Comparison of ENCODE assay signal across 1 cellular context in genomic region chr11:102192349-102193066, GRCh38.
TF ChIP-seq lines count a peak whose summit lies in the region.

No MANE protein-coding gene starts in this region.

TF ChIP-seq in HepG2, 621 proteins besides CTCF, POLR2A, EP300 and RAD21 (continued from another document and continues in another):
- TF ChIP-seq ZKSCAN8 (CRISPR knock-in tag; IDR thresholded peaks at IDR 0.05; ENCODE audit: borderline replicate concordance), result peak; percentile 48; the same call in 1 of the 2 replicates
- TF ChIP-seq NFATC3 (CRISPR knock-in tag; IDR thresholded peaks at IDR 0.05), result no peak
- TF ChIP-seq HOXD1 (CRISPR knock-in tag; IDR thresholded peaks at IDR 0.05), result peak; percentile 27; the same call in 1 of the 2 replicates
- no peak for TF ChIP-seq PHB2 (IDR thresholded peaks at IDR 0.05; ENCODE audit: partially characterized antibody)
- no peak for TF ChIP-seq SMARCE1 (IDR thresholded peaks at IDR 0.05; ENCODE audit: borderline replicate concordance)
- TF ChIP-seq, protein P1, sequence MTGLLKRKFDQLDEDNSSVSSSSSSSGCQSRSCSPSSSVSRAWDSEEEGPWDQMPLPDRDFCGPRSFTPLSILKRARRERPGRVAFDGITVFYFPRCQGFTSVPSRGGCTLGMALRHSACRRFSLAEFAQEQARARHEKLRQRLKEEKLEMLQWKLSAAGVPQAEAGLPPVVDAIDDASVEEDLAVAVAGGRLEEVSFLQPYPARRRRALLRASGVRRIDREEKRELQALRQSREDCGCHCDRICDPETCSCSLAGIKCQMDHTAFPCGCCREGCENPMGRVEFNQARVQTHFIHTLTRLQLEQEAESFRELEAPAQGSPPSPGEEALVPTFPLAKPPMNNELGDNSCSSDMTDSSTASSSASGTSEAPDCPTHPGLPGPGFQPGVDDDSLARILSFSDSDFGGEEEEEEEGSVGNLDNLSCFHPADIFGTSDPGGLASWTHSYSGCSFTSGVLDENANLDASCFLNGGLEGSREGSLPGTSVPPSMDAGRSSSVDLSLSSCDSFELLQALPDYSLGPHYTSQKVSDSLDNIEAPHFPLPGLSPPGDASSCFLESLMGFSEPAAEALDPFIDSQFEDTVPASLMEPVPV (CRISPR knock-in tag; IDR thresholded peaks at IDR 0.05), result no peak
- TF ChIP-seq ISL2 (CRISPR knock-in tag; IDR thresholded peaks at IDR 0.05), result peak; percentile 100
- TF ChIP-seq HDAC2 (CRISPR knock-in tag; IDR thresholded peaks at IDR 0.05), result peak; percentile 95
- TF ChIP-seq TMF1 (CRISPR knock-in tag; IDR thresholded peaks at IDR 0.05; ENCODE audit: low read depth), result no peak
- TF ChIP-seq PAX8 (CRISPR knock-in tag; IDR thresholded peaks at IDR 0.05; ENCODE audit: borderline replicate concordance), result no peak
- peak; percentile 47; the same call in 1 of the 2 replicates for TF ChIP-seq HNRNPUL1 (IDR thresholded peaks at IDR 0.05; ENCODE audit: low read depth, low read length)
- TF ChIP-seq, protein P2, sequence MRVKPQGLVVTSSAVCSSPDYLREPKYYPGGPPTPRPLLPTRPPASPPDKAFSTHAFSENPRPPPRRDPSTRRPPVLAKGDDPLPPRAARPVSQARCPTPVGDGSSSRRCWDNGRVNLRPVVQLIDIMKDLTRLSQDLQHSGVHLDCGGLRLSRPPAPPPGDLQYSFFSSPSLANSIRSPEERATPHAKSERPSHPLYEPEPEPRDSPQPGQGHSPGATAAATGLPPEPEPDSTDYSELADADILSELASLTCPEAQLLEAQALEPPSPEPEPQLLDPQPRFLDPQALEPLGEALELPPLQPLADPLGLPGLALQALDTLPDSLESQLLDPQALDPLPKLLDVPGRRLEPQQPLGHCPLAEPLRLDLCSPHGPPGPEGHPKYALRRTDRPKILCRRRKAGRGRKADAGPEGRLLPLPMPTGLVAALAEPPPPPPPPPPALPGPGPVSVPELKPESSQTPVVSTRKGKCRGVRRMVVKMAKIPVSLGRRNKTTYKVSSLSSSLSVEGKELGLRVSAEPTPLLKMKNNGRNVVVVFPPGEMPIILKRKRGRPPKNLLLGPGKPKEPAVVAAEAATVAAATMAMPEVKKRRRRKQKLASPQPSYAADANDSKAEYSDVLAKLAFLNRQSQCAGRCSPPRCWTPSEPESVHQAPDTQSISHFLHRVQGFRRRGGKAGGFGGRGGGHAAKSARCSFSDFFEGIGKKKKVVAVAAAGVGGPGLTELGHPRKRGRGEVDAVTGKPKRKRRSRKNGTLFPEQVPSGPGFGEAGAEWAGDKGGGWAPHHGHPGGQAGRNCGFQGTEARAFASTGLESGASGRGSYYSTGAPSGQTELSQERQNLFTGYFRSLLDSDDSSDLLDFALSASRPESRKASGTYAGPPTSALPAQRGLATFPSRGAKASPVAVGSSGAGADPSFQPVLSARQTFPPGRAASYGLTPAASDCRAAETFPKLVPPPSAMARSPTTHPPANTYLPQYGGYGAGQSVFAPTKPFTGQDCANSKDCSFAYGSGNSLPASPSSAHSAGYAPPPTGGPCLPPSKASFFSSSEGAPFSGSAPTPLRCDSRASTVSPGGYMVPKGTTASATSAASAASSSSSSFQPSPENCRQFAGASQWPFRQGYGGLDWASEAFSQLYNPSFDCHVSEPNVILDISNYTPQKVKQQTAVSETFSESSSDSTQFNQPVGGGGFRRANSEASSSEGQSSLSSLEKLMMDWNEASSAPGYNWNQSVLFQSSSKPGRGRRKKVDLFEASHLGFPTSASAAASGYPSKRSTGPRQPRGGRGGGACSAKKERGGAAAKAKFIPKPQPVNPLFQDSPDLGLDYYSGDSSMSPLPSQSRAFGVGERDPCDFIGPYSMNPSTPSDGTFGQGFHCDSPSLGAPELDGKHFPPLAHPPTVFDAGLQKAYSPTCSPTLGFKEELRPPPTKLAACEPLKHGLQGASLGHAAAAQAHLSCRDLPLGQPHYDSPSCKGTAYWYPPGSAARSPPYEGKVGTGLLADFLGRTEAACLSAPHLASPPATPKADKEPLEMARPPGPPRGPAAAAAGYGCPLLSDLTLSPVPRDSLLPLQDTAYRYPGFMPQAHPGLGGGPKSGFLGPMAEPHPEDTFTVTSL (CRISPR knock-in tag; IDR thresholded peaks at IDR 0.05; ENCODE audit: borderline replicate concordance), result peak; percentile 84; the same call in 1 of the 2 replicates
- no peak for TF ChIP-seq ZNF446 (CRISPR knock-in tag; IDR thresholded peaks at IDR 0.05)
- no peak for TF ChIP-seq REXO4 (CRISPR knock-in tag; IDR thresholded peaks at IDR 0.05; ENCODE audit: borderline replicate concordance)
- no peak for TF ChIP-seq ZNF343 (CRISPR knock-in tag; IDR thresholded peaks at IDR 0.05)
- TF ChIP-seq RAD51 (IDR thresholded peaks at IDR 0.05; ENCODE audit: borderline replicate concordance), result no peak
- TF ChIP-seq, protein P3, sequence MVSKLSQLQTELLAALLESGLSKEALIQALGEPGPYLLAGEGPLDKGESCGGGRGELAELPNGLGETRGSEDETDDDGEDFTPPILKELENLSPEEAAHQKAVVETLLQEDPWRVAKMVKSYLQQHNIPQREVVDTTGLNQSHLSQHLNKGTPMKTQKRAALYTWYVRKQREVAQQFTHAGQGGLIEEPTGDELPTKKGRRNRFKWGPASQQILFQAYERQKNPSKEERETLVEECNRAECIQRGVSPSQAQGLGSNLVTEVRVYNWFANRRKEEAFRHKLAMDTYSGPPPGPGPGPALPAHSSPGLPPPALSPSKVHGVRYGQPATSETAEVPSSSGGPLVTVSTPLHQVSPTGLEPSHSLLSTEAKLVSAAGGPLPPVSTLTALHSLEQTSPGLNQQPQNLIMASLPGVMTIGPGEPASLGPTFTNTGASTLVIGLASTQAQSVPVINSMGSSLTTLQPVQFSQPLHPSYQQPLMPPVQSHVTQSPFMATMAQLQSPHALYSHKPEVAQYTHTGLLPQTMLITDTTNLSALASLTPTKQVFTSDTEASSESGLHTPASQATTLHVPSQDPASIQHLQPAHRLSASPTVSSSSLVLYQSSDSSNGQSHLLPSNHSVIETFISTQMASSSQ (IDR thresholded peaks at IDR 0.05; ENCODE audit: low read depth), result peak; percentile 86
- TF ChIP-seq, protein P3 (CRISPR knock-in tag; IDR thresholded peaks at IDR 0.05; ENCODE audit: borderline replicate concordance), result peak; percentile 92; the same call in 1 of the 2 replicates
- no peak for TF ChIP-seq ZNF136 (CRISPR knock-in tag; IDR thresholded peaks at IDR 0.05; ENCODE audit: low read depth)
- TF ChIP-seq, protein P4, sequence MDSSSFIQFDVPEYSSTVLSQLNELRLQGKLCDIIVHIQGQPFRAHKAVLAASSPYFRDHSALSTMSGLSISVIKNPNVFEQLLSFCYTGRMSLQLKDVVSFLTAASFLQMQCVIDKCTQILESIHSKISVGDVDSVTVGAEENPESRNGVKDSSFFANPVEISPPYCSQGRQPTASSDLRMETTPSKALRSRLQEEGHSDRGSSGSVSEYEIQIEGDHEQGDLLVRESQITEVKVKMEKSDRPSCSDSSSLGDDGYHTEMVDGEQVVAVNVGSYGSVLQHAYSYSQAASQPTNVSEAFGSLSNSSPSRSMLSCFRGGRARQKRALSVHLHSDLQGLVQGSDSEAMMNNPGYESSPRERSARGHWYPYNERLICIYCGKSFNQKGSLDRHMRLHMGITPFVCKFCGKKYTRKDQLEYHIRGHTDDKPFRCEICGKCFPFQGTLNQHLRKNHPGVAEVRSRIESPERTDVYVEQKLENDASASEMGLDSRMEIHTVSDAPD (CRISPR knock-in tag; IDR thresholded peaks at IDR 0.05), result peak; percentile 60; the same call in 1 of the 2 replicates
- TF ChIP-seq, protein P5, sequence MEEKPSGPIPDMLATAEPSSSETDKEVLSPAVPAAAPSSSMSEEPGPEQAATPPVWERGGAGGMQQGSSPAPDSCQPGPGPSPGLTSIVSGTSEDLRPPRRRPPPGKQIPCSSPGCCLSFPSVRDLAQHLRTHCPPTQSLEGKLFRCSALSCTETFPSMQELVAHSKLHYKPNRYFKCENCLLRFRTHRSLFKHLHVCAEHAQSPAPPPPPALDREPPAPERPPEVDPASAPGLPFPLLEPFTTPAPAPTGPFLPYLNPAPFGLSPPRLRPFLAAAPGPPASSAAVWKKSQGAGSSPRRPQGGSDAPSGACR (CRISPR knock-in tag; IDR thresholded peaks at IDR 0.05), result no peak
- TF ChIP-seq YEATS2 (CRISPR knock-in tag; IDR thresholded peaks at IDR 0.05; ENCODE audit: borderline replicate concordance), result no peak; the same call in 1 of the 2 replicates
- 0 out of 2 replicates have a peak, but pooled peaks have one; percentile 26 for TF ChIP-seq MXD4 (CRISPR knock-in tag; IDR thresholded peaks at IDR 0.05)
- TF ChIP-seq ZNF10 (CRISPR knock-in tag; IDR thresholded peaks at IDR 0.05; ENCODE audit: borderline replicate concordance, low read depth), result no peak
- TF ChIP-seq RXRA (CRISPR knock-in tag; IDR thresholded peaks at IDR 0.05), result peak; percentile 41; the same call in 1 of the 2 replicates
- peak; percentile 46; the same call in 1 of the 2 replicates for TF ChIP-seq SP5 (CRISPR knock-in tag; IDR thresholded peaks at IDR 0.05; ENCODE audit: borderline replicate concordance, low read depth)
- no peak for TF ChIP-seq CHD2 (IDR thresholded peaks at IDR 0.05; ENCODE audit: low read depth, low read length)
- peak; percentile 73 for TF ChIP-seq KDM6A (CRISPR knock-in tag; IDR thresholded peaks at IDR 0.05; ENCODE audit: low read depth)
- no peak for TF ChIP-seq HNF1B (CRISPR knock-in tag; IDR thresholded peaks at IDR 0.05)
- TF ChIP-seq POGK (CRISPR knock-in tag; conservative IDR thresholded peaks at IDR 0.05), result no peak
- no peak for TF ChIP-seq ATRX (CRISPR knock-in tag; IDR thresholded peaks at IDR 0.05; ENCODE audit: borderline replicate concordance)
- TF ChIP-seq MYPOP (CRISPR knock-in tag; IDR thresholded peaks at IDR 0.05), result peak; percentile 54; the same call in 1 of the 2 replicates
- TF ChIP-seq ZNF501 (CRISPR knock-in tag; IDR thresholded peaks at IDR 0.05), result no peak
- no peak for TF ChIP-seq SETDB1 (CRISPR knock-in tag; IDR thresholded peaks at IDR 0.05; ENCODE audit: borderline replicate concordance)
- no peak for TF ChIP-seq SNAPC5 (CRISPR knock-in tag; IDR thresholded peaks at IDR 0.05; ENCODE audit: borderline replicate concordance)
- TF ChIP-seq ZNF572 (CRISPR knock-in tag; IDR thresholded peaks at IDR 0.05), result no peak
- no peak for TF ChIP-seq MBNL3 (CRISPR knock-in tag; conservative IDR thresholded peaks at IDR 0.05)
- TF ChIP-seq SIX1 (CRISPR knock-in tag; IDR thresholded peaks at IDR 0.05; ENCODE audit: borderline replicate concordance), result peak; percentile 89; the same call in 1 of the 2 replicates
- TF ChIP-seq ZNF768 (CRISPR knock-in tag; IDR thresholded peaks at IDR 0.05), result no peak
- TF ChIP-seq ZNF160 (CRISPR knock-in tag; IDR thresholded peaks at IDR 0.05), result peak; percentile 95
- TF ChIP-seq PLRG1 (conservative IDR thresholded peaks at IDR 0.05), result no peak
- 0 out of 2 replicates have a peak, but pooled peaks have one; percentile 12 for TF ChIP-seq SATB2 (CRISPR knock-in tag; IDR thresholded peaks at IDR 0.05)
- TF ChIP-seq ATF7 (IDR thresholded peaks at IDR 0.05), result no peak
- TF ChIP-seq ATF7 (CRISPR knock-in tag; IDR thresholded peaks at IDR 0.05), result no peak
- TF ChIP-seq ZNF207 (IDR thresholded peaks at IDR 0.05; ENCODE audit: borderline replicate concordance), result no peak
- TF ChIP-seq ZNF3 (CRISPR knock-in tag; IDR thresholded peaks at IDR 0.05), result no peak
- TF ChIP-seq ZBTB7A (CRISPR knock-in tag; IDR thresholded peaks at IDR 0.05), result no peak
- TF ChIP-seq NFYC (CRISPR knock-in tag; IDR thresholded peaks at IDR 0.05), result no peak
- TF ChIP-seq CENPBD1 (CRISPR knock-in tag; IDR thresholded peaks at IDR 0.05; ENCODE audit: borderline replicate concordance, low read depth), result no peak
- TF ChIP-seq ZNF546 (CRISPR knock-in tag; conservative IDR thresholded peaks at IDR 0.05), result no peak
